ENCODE assay signal across 8 cellular contexts in genomic region chr20:35358384-35358783, GRCh38. TPM values are rescaled to one million over a fixed set of nuclear protein-coding genes. Genes with fewer than 3 reads are reported as not detected.
A peak's percentile ranks its signal among the peaks of the same experiment; 100 is the strongest.
DNase-seq lines count a peak whose midpoint lies in the region; ATAC-seq, FAIRE-seq and TF ChIP-seq lines count a peak whose summit lies in the region.
"Not testable (repeated sequence)": the region's sequence is repeated elsewhere in the genome, so short reads cannot be mapped to it uniquely, and the experiment has no call there.

No MANE protein-coding gene starts in this region.

- H3K4me1 ChIP-seq in A549, result peaks cover 15% of the 10 kb centered on the region
- peaks cover 22% of the 10 kb centered on the region for H3K4me1 ChIP-seq in RWPE2 (ENCODE audit: insufficient read depth, poor library complexity, severe bottlenecking)
- not testable (repeated sequence) for H3K4me1 ChIP-seq in breast epithelium; small intestine (ENCODE audit: control insufficient read depth in 2 of 2, insufficient read depth in 1 of 2, low read depth in 1 of 2, low read length in 1 of 2)
- H3K4me1 ChIP-seq in psoas muscle, result peaks cover 24% of the 10 kb centered on the region

- not testable (repeated sequence) for TF ChIP-seq RAD21 in A549 (conservative IDR thresholded peaks at IDR 0.05 in 1 of 2, IDR thresholded peaks at IDR 0.05 in 1 of 2)

- POLR2A ChIA-PET in A549 (lab: Yijun Ruan, JAX), result interaction anchor here (0.7 kb wide), 1 partner anchor 26 kb away, joined by 6 read pairs; no protein-coding TSS in a partner anchor

- H3K4me2 ChIP-seq in A549, result peak overlapping the region; percentile 40; the same call in 1 of the 3 replicates

- TF ChIP-seq EP300 in A549 (IDR thresholded peaks at IDR 0.05), result not testable (repeated sequence)

- CTCF ChIA-PET in A549 (lab: Yijun Ruan, JAX), result interaction anchor here (0.7 to 4.1 kb wide), 5 partner anchors 14 to 89 kb away, joined by 3 to 28 read pairs (median 5); no protein-coding TSS in a partner anchor

- not testable (repeated sequence) for ATAC-seq in A549; RWPE2 (ENCODE audit: low read depth)
- ATAC-seq in psoas muscle, result peak in 2 of 4 donors; percentile 51 to 61

- H3K27ac ChIP-seq in A549; small intestine (ENCODE audit: low read depth in 1 of 2, low read length in 1 of 2): not testable (repeated sequence)
- H3K27ac ChIP-seq in RWPE2 (ENCODE audit: poor library complexity, severe bottlenecking) (peak overlapping the region; percentile 27), breast epithelium (peak overlapping the region; percentile 39 to 65), psoas muscle (peak overlapping the region; percentile 83)

- not testable (repeated sequence) for DNase-seq in A549 (ENCODE audit: low read depth in 1 of 2, low spot score in 1 of 2); RWPE2 (ENCODE audit: low spot score); breast epithelium (ENCODE audit: low spot score in 2 of 2); psoas muscle
- DNase-seq in NCI-H345 (lab: John Stamatoyannopoulos, UW) (peak; percentile 2), kidney glomerular epithelial cell (lab: John Stamatoyannopoulos, UW) (peak; percentile 3), myocyte (ENCODE audit: low read depth) (peak; percentile 23), small intestine (peak; percentile 7)

- H3K36me3 ChIP-seq in RWPE2 (ENCODE audit: low read depth) (peaks cover 70% of the 10 kb centered on the region), psoas muscle (ENCODE audit: insufficient read depth in 1 of 2, low read depth in 1 of 2) (peaks cover 8 to 47% of the 10 kb centered on the region in 2 donors)
- not testable (repeated sequence) for H3K36me3 ChIP-seq in breast epithelium; small intestine (ENCODE audit: control insufficient read depth in 2 of 2, insufficient read depth in 2 of 2, low read length in 2 of 2)

- FAIRE-seq in A549 (lab: Jason Lieb, UNC); small intestine (lab: Jason Lieb, UNC): not testable (repeated sequence)

- H3K27me3 ChIP-seq in RWPE2 (ENCODE audit: insufficient read depth, poor library complexity, severe bottlenecking); breast epithelium; psoas muscle (ENCODE audit: insufficient read depth in 3 of 3, low read length in 2 of 3); small intestine (ENCODE audit: control insufficient read depth in 2 of 2, insufficient read depth in 2 of 2, low read length in 2 of 2): not testable (repeated sequence)

- intact Hi-C loops in breast epithelium (cut with DNase I; ENCODE audit: low total_unique reads); psoas muscle (cut with DNase I): not testable (repeated sequence)

- H3K4me3 ChIP-seq in A549; RWPE2 (ENCODE audit: severe bottlenecking); breast epithelium; psoas muscle; small intestine (ENCODE audit: low read depth in 1 of 2, low read length in 2 of 2): not testable (repeated sequence)

- not testable (repeated sequence) for H3K9me3 ChIP-seq in A549; RWPE2 (ENCODE audit: severe bottlenecking); breast epithelium; psoas muscle; small intestine (ENCODE audit: control insufficient read depth, low read depth)

- not testable (repeated sequence) for TF ChIP-seq POLR2A in A549 (IDR thresholded peaks at IDR 0.05; ENCODE audit: low read length); breast epithelium (IDR thresholded peaks at IDR 0.05)

- TF ChIP-seq CTCF in A549 (IDR thresholded peaks at IDR 0.05); RWPE2 (IDR thresholded peaks at IDR 0.05; ENCODE audit: poor library complexity, severe bottlenecking); breast epithelium (IDR thresholded peaks at IDR 0.05); psoas muscle (IDR thresholded peaks at IDR 0.05): not testable (repeated sequence)

- WGBS in A549 (ENCODE audit: missing lambda C conversion rate), result 83% methylated on average over 2 of the region's 2 CpGs
- WGBS in psoas muscle, 3 donors, result 45 to 83% (median 47%) methylated on average over 2 of the region's 2 CpGs
- WGBS in small intestine, 3 donors, result 56 to 82% (median 65%) methylated on average over 2 of the region's 2 CpGs

RNA-seq across cellular contexts. Expression of gene UQCC1, which starts 53.4 kb away (rescaled TPM):
- 38.6 and 43.8 TPM in 2 replicates for polyA plus RNA-seq in A549 (2011; rRNA removed)
- 22.7 and 26.3 TPM in 2 replicates for polyA plus RNA-seq in A549 (2012; cell fraction: cytosol; rRNA removed)
- polyA plus RNA-seq in A549 (2012; cell fraction: nucleus; rRNA removed), result 31.8 and 43.0 TPM in 2 replicates
- polyA plus RNA-seq in A549 (2017; fragmentation: RNase III; extraction: RNeasy Plus Mini Kit Qiagen cat#74134 plus additional on column Dnase treatment), result 41.4 to 47.5 TPM (median 43.5 TPM) in 3 replicates
- 29.9 and 36.3 TPM in 2 replicates for polyA minus RNA-seq in A549 (2011; rRNA and poly(A)+ RNA removed)
- total RNA-seq in breast epithelium, result 10 to 100 TPM; 26.6 to 39.7 (median 35.4) TPM
- 54.8 and 75.1 TPM in 2 replicates for total RNA-seq in myocyte
- polyA plus RNA-seq in myocyte (2012), result 43.6 TPM
- 100 to 1,000 TPM in 2 of 4 donors, 10 to 100 TPM in 2; 67.3 to 120 (median 85.8) TPM for total RNA-seq in psoas muscle
- 100 to 1,000 TPM in 2 of 3 donors, 10 to 100 TPM in 1; 71.8 to 129 (median 118) TPM for polyA plus RNA-seq in psoas muscle
- 10 to 100 TPM; 19.7 to 35.9 (median 24.2) TPM for polyA plus RNA-seq in small intestine
